3 cellular contexts compared by ENCODE assay signal in the genomic region with DNA sequence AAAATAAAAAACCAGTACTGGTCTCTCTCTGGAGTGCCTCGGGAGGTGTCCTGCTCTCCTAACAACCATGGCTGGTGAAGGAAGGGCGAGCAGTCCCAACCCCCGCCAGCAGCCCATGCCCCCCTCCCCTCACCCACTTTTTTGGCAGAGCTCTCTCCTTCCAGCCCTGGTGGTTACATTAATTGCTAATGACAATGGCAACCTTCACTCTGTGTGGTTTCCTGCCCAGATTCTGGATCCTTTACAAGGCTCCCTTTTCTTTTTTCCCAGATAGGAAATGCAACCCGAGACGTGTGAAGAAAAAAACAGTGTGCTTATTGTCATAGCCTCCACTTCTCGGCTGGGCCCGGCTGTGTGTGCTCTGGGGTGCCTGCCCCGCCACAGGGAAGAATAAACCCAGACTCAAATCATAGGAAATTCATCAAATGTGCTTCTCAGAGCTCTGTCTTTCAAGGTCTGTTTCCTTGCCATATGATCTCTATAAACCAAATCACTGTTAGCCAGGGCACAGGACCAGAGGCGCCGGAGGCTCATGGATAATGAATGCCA.
TF ChIP-seq lines count a peak whose summit lies in the region.

No MANE protein-coding gene starts in this region.

TF ChIP-seq in GM23338, 12 proteins besides CTCF, POLR2A, EP300 and RAD21 (continued from another document and continues in another):
- TF ChIP-seq ZNF462 (CRISPR knock-in tag; IDR thresholded peaks at IDR 0.05), result no peak
- TF ChIP-seq ZNF114 (CRISPR knock-in tag; IDR thresholded peaks at IDR 0.05), result no peak

TF ChIP-seq in endothelial cell of umbilical vein, 7 proteins besides CTCF, POLR2A, EP300 and RAD21 (continued from another document):
- no peak for TF ChIP-seq JUN (IDR thresholded peaks at IDR 0.05; ENCODE audit: borderline replicate concordance, insufficient read depth, insufficient read length, low read depth)
- TF ChIP-seq FOS (IDR thresholded peaks at IDR 0.05; ENCODE audit: borderline replicate concordance, insufficient read depth, low read length), result no peak
- TF ChIP-seq EZH2 (IDR thresholded peaks at IDR 0.05; ENCODE audit: borderline replicate concordance, low read depth, low read length, severe bottlenecking), result no peak
- no peak for TF ChIP-seq POLR2AphosphoS5 (IDR thresholded peaks at IDR 0.05; ENCODE audit: insufficient read depth, low read depth, low read length)
- TF ChIP-seq, protein P1, sequence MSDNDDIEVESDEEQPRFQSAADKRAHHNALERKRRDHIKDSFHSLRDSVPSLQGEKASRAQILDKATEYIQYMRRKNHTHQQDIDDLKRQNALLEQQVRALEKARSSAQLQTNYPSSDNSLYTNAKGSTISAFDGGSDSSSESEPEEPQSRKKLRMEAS (IDR thresholded peaks at IDR 0.05; ENCODE audit: insufficient read depth, insufficient read length), result no peak
TF ChIP-seq in endothelial cell of umbilical vein: peak in this region for 0.

TF ChIP-seq in HEK293T, 16 proteins besides CTCF, POLR2A, EP300 and RAD21 (continued from another document):
- TF ChIP-seq SUZ12 (IDR thresholded peaks at IDR 0.05) (no peak), FOXA1 (IDR thresholded peaks at IDR 0.05) (no peak), ZNF384 (IDR thresholded peaks at IDR 0.05) (no peak), ELF4 (IDR thresholded peaks at IDR 0.05) (no peak), SP1 (IDR thresholded peaks at IDR 0.05) (no peak), L3MBTL2 (conservative IDR thresholded peaks at IDR 0.05) (no peak), NFRKB (IDR thresholded peaks at IDR 0.05) (no peak), ARNT (IDR thresholded peaks at IDR 0.05) (no peak), TARDBP (IDR thresholded peaks at IDR 0.05) (no peak), PKNOX1 (IDR thresholded peaks at IDR 0.05) (no peak), FOXM1 (IDR thresholded peaks at IDR 0.05; ENCODE audit: borderline replicate concordance) (no peak), HDGF (IDR thresholded peaks at IDR 0.05; ENCODE audit: borderline replicate concordance) (no peak), BHLHE40 (IDR thresholded peaks at IDR 0.05; ENCODE audit: borderline replicate concordance) (no peak), CTBP1 (IDR thresholded peaks at IDR 0.05; ENCODE audit: borderline replicate concordance) (no peak)
